Comparison of ENCODE assay signal across 2 cellular contexts in genomic region chr9:120617637-120617979, GRCh38.
TF ChIP-seq lines count a peak whose summit lies in the region.

No MANE protein-coding gene starts in this region.

TF ChIP-seq in SK-N-SH, 30 proteins besides CTCF, POLR2A, EP300 and RAD21 (continued from another document):
- TF ChIP-seq RXRA (IDR thresholded peaks at IDR 0.05; ENCODE audit: borderline replicate concordance, low read depth) (no peak), MEF2A (IDR thresholded peaks at IDR 0.05; ENCODE audit: borderline replicate concordance, low read depth) (no peak), RCOR1 (IDR thresholded peaks at IDR 0.05; ENCODE audit: low read length) (no peak), RFX5 (IDR thresholded peaks at IDR 0.05; ENCODE audit: low read length) (no peak)

TF ChIP-seq in SK-N-SH treated with all-trans-retinoic acid at 6 μM for 48 hours, 23 proteins besides CTCF, POLR2A, EP300 and RAD21 (continued from another document):
- TF ChIP-seq, protein P1, sequence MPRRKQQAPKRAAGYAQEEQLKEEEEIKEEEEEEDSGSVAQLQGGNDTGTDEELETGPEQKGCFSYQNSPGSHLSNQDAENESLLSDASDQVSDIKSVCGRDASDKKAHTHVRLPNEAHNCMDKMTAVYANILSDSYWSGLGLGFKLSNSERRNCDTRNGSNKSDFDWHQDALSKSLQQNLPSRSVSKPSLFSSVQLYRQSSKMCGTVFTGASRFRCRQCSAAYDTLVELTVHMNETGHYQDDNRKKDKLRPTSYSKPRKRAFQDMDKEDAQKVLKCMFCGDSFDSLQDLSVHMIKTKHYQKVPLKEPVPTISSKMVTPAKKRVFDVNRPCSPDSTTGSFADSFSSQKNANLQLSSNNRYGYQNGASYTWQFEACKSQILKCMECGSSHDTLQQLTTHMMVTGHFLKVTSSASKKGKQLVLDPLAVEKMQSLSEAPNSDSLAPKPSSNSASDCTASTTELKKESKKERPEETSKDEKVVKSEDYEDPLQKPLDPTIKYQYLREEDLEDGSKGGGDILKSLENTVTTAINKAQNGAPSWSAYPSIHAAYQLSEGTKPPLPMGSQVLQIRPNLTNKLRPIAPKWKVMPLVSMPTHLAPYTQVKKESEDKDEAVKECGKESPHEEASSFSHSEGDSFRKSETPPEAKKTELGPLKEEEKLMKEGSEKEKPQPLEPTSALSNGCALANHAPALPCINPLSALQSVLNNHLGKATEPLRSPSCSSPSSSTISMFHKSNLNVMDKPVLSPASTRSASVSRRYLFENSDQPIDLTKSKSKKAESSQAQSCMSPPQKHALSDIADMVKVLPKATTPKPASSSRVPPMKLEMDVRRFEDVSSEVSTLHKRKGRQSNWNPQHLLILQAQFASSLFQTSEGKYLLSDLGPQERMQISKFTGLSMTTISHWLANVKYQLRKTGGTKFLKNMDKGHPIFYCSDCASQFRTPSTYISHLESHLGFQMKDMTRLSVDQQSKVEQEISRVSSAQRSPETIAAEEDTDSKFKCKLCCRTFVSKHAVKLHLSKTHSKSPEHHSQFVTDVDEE (CRISPR knock-in tag; IDR thresholded peaks at IDR 0.05) = no peak
- TF ChIP-seq CSDC2 (CRISPR knock-in tag; IDR thresholded peaks at IDR 0.05) = no peak
